14 cellular contexts compared by ENCODE assay signal in the genomic region with DNA sequence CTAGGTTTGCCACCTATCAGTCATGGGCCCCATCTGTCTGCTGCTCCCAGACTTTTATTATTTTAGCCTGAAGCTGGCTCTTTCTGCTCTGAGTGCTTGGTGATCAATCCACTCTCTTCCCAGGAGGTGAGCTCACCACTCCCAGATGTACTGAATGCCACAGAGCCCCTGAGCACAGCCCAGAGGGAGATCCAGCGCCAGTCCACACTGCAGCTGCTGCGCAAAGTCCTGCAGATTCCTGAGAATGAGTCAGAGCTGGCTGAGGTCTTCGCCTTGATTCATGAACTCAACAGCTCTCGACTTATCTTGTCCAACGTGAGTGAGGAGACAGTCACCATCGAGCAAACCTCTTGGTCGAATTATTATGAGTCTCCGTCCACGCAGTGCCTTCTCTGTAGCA. TPM values are rescaled to one million over a fixed set of nuclear protein-coding genes. Genes with fewer than 3 reads are reported as not detected.
DNase-seq lines count a peak whose midpoint lies in the region; ATAC-seq, FAIRE-seq and TF ChIP-seq lines count a peak whose summit lies in the region.
"Had no signal": no experiment of that assay in that cellular context is flagged by ENCODE, and none has a peak within 500 bp of the region (broad histone marks: within the 10 kb centered on the region; RNA-seq: fewer than 3 reads in every experiment).

No MANE protein-coding gene starts in this region.

- DNase-seq in A549 (ENCODE audit: low read depth in 1 of 2, low spot score in 1 of 2) = peak; percentile 58 to 73
- peak; percentile 95 for DNase-seq in HTR-8/SVneo (ENCODE audit: insufficient read length, low spot score)
- peak; percentile 91 to 98 for DNase-seq in cardiac fibroblast (ENCODE audit: low read depth in 2 of 2)
- DNase-seq in mesenchymal stem cell = peak; percentile 98
- DNase-seq in KBM-7 = no peak
- no peak for DNase-seq in COLO829 (ENCODE audit: low spot score)
- DNase-seq in GM13976 (ENCODE audit: low spot score) = no peak
- DNase-seq in T-helper 9 cell = no peak
- DNase-seq: effector memory CD4-positive, alpha-beta T cell; NCI-H1048; right lobe of liver had no signal

- no peaks in the 10 kb centered on the region for H3K9me3 ChIP-seq in A549
- no peaks in the 10 kb centered on the region for H3K9me3 ChIP-seq in mesenchymal stem cell (ENCODE audit: control insufficient read depth, low read length)
- H3K9me3 ChIP-seq: BLaER1, right lobe of liver had no signal

- H2BK120ac ChIP-seq in mesenchymal stem cell (ENCODE audit: low read depth, low read length) = no peak overlapping the region

- in situ Hi-C loops in KBM-7 (cut with MboI; ENCODE audit: low pct_unique_long_range_greater_than_20kb, low sequenced_read_pairs) (no loop called here), GM13976 (cut with MboI; ENCODE audit: low sequenced_read_pairs, unreplicated experiment) (no loop called here)

- H3K23ac ChIP-seq in mesenchymal stem cell (ENCODE audit: low read length in 2 of 2) = no peak overlapping the region

- peaks cover 33 to 88% of the 10 kb centered on the region in 2 experiments for H3K36me3 ChIP-seq in mesenchymal stem cell (ENCODE audit: control insufficient read depth in 1 of 2, insufficient read depth in 2 of 2, low read depth in 1 of 2, low read length in 2 of 2)

- FAIRE-seq in A549 (lab: Jason Lieb, UNC) = no peak
- FAIRE-seq in HTR-8/SVneo (lab: Jason Lieb, UNC) = peak; percentile 90
- FAIRE-seq: GM12878 had no signal

- H3K18ac ChIP-seq in mesenchymal stem cell (ENCODE audit: low read depth in 1 of 2, low read length in 2 of 2) = peak overlapping the region in 1 of 2 experiments; percentile 40

- H3K4ac ChIP-seq in mesenchymal stem cell (ENCODE audit: low read depth in 1 of 2, low read length in 2 of 2) = no peak overlapping the region

- TF ChIP-seq EP300 in A549 (IDR thresholded peaks at IDR 0.05) = no peak

- peak; percentile 98 to 99 for ATAC-seq in A549
- ATAC-seq: GM12878, right lobe of liver had no signal

- CTCF ChIA-PET in A549 (lab: Yijun Ruan, JAX) = interaction anchor here (0.9 to 2.1 kb wide), 12 partner anchors 9 to 202 kb away, joined by 3 to 8 read pairs (median 4); no protein-coding TSS in a partner anchor

- no peaks in the 10 kb centered on the region for H3K27me3 ChIP-seq in mesenchymal stem cell (ENCODE audit: control insufficient read depth in 1 of 2, insufficient read depth in 1 of 2, low read length in 2 of 2)
- H3K27me3 ChIP-seq: BLaER1, right lobe of liver had no signal

- TF ChIP-seq RAD21 in A549 (conservative IDR thresholded peaks at IDR 0.05 in 1 of 2, IDR thresholded peaks at IDR 0.05 in 1 of 2) = no peak

- WGBS in A549 (ENCODE audit: missing lambda C conversion rate) = 23% methylated on average over 9 of the region's 9 CpGs
- 2% methylated on average over 9 of the region's 9 CpGs for WGBS in mesenchymal stem cell

- no peak for TF ChIP-seq CTCF in A549 (IDR thresholded peaks at IDR 0.05)
- peak; percentile 4 for TF ChIP-seq CTCF in cardiac fibroblast (IDR thresholded peaks at IDR 0.05; ENCODE audit: low read depth, low read length)
- TF ChIP-seq CTCF in GM13976 (IDR thresholded peaks at IDR 0.05; ENCODE audit: borderline replicate concordance, control extremely low read depth, extremely low read depth, insufficient read depth, missing control alignments) = no peak

- H3K4me3 ChIP-seq in A549 = no peak overlapping the region
- H3K4me3 ChIP-seq in cardiac fibroblast (replicated peaks in 1 of 2; ENCODE audit: low read depth in 2 of 2, low read length in 2 of 2) = no peak overlapping the region
- H3K4me3 ChIP-seq in mesenchymal stem cell (ENCODE audit: insufficient read depth in 1 of 2, low read depth in 1 of 2, low read length in 2 of 2) = peak overlapping the region in 1 of 2 experiments; percentile 33
- H3K4me3 ChIP-seq: BLaER1, GM12878, right lobe of liver had no signal

- H2BK5ac ChIP-seq in mesenchymal stem cell (ENCODE audit: low read depth, low read length, poor library complexity, severe bottlenecking) = no peak overlapping the region

- H3K27ac ChIP-seq in A549 (peak overlapping the region in 1 of 2 experiments; percentile 59; a peak in 2 of 6 replicates), mesenchymal stem cell (ENCODE audit: low read length, poor library complexity, severe bottlenecking) (peak overlapping the region; percentile 89)
- H3K27ac ChIP-seq: BLaER1, right lobe of liver, VCaP had no signal

- no peak for TF ChIP-seq POLR2A in A549 (IDR thresholded peaks at IDR 0.05; ENCODE audit: low read length)

- H3K4me1 ChIP-seq in A549 = peaks cover 19% of the 10 kb centered on the region
- peaks cover 5% of the 10 kb centered on the region for H3K4me1 ChIP-seq in mesenchymal stem cell (ENCODE audit: control insufficient read depth, insufficient read depth, low read depth, low read length)
- H3K4me1 ChIP-seq: right lobe of liver had no signal

- no peak overlapping the region for H4K8ac ChIP-seq in mesenchymal stem cell (ENCODE audit: low read length)

- POLR2A ChIA-PET in A549 (lab: Yijun Ruan, JAX) = interaction anchor here (0.7 to 2.1 kb wide), 3 partner anchors 24 to 36 kb away, joined by 3 to 8 read pairs (median 4); a partner anchor contains a TSS

- peaks cover 19% of the 10 kb centered on the region for H3K79me1 ChIP-seq in mesenchymal stem cell (replicated peaks; ENCODE audit: low read length, poor library complexity, severe bottlenecking)

- no peak overlapping the region for H2AFZ ChIP-seq in mesenchymal stem cell (ENCODE audit: low read depth, low read length)

- H2AK5ac ChIP-seq in mesenchymal stem cell (ENCODE audit: low read length, severe bottlenecking) = no peak overlapping the region

- H3K14ac ChIP-seq in mesenchymal stem cell (ENCODE audit: low read length in 2 of 2) = no peak overlapping the region

- H3K4me2 ChIP-seq in A549 = peak overlapping the region; percentile 29; the same call in 2 of the 3 replicates
- H3K4me2 ChIP-seq in mesenchymal stem cell (ENCODE audit: low read length, poor library complexity, severe bottlenecking) = no peak overlapping the region
- H3K4me2 ChIP-seq: BLaER1 had no signal

- peak overlapping the region; percentile 71 for H3K9ac ChIP-seq in mesenchymal stem cell (ENCODE audit: low read length)
- H3K9ac ChIP-seq: BLaER1 had no signal

- H4K91ac ChIP-seq in mesenchymal stem cell (ENCODE audit: low read length) = no peak overlapping the region

- no peak overlapping the region for H2BK12ac ChIP-seq in mesenchymal stem cell (ENCODE audit: low read length in 2 of 2)

- H2BK15ac ChIP-seq in mesenchymal stem cell (ENCODE audit: low read depth, poor library complexity, severe bottlenecking) = no peak overlapping the region

TF ChIP-seq in A549, 52 proteins besides CTCF, POLR2A, EP300 and RAD21:
- TF ChIP-seq KDM1A (IDR thresholded peaks at IDR 0.05; ENCODE audit: low read depth) (no peak), FOSL2 (IDR thresholded peaks at IDR 0.05) (0 out of 2 replicates have a peak, but pooled peaks have one; percentile 30), FOSL2 (CRISPR knock-in tag; IDR thresholded peaks at IDR 0.05) (peak; percentile 66)
- TF ChIP-seq, protein P1, sequence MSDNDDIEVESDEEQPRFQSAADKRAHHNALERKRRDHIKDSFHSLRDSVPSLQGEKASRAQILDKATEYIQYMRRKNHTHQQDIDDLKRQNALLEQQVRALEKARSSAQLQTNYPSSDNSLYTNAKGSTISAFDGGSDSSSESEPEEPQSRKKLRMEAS (IDR thresholded peaks at IDR 0.05) = 0 out of 2 replicates have a peak, but pooled peaks have one; percentile 33
TF ChIP-seq in A549: peak in this region for 2.

RNA-seq across cellular contexts. Expression of a gene that starts 36.0 kb away (rescaled TPM):
- 34.1 and 37.2 TPM in 2 replicates for polyA plus RNA-seq in A549 (2011; rRNA removed)
- polyA plus RNA-seq in A549 (2012; cell fraction: cytosol; rRNA removed) = 21.0 and 25.8 TPM in 2 replicates
- 58.1 and 65.6 TPM in 2 replicates for polyA plus RNA-seq in A549 (2012; cell fraction: nucleus; rRNA removed)
- polyA plus RNA-seq in A549 (2017; fragmentation: RNase III; extraction: RNeasy Plus Mini Kit Qiagen cat#74134 plus additional on column Dnase treatment) = 19.6 to 20.5 TPM (median 19.9 TPM) in 3 replicates
- polyA minus RNA-seq in A549 (2011; rRNA and poly(A)+ RNA removed) = 54.1 and 55.3 TPM in 2 replicates
- polyA plus RNA-seq in mesenchymal stem cell (2013, experiment 1 of 2) = 21.5 TPM
- polyA plus RNA-seq in mesenchymal stem cell (2013, experiment 2 of 2) = 20.1 TPM

RNA-seq across cellular contexts. Expression of a gene that starts 36.1 kb away (rescaled TPM):
- 7.3 and 8.4 TPM in 2 replicates for polyA plus RNA-seq in A549 (2011; rRNA removed)
- 3.7 and 4.2 TPM in 2 replicates for polyA plus RNA-seq in A549 (2012; cell fraction: cytosol; rRNA removed)
- polyA plus RNA-seq in A549 (2012; cell fraction: nucleus; rRNA removed) = 2.9 and 4.2 TPM in 2 replicates
- 4.2 to 4.4 TPM (median 4.3 TPM) in 3 replicates for polyA plus RNA-seq in A549 (2017; fragmentation: RNase III; extraction: RNeasy Plus Mini Kit Qiagen cat#74134 plus additional on column Dnase treatment)
- polyA minus RNA-seq in A549 (2011; rRNA and poly(A)+ RNA removed) = 12.1 and 17.4 TPM in 2 replicates
- polyA plus RNA-seq in mesenchymal stem cell (2013, experiment 1 of 2) = 6.8 TPM
- 7.4 TPM for polyA plus RNA-seq in mesenchymal stem cell (2013, experiment 2 of 2)

RNA-seq across cellular contexts. Expression of a gene that starts 49.8 kb away (rescaled TPM):
- polyA plus RNA-seq in A549 (2011; rRNA removed) (0.06 and 0.12 TPM in 2 replicates), A549 (2017; fragmentation: RNase III; extraction: RNeasy Plus Mini Kit Qiagen cat#74134 plus additional on column Dnase treatment) (not detected in 3 replicates)
- polyA plus RNA-seq in A549 (2012; cell fraction: cytosol; rRNA removed) = 0.04 and 0.10 TPM in 2 replicates
- polyA plus RNA-seq in A549 (2012; cell fraction: nucleus; rRNA removed) = 0.02 and 0.15 TPM in 2 replicates
- polyA minus RNA-seq in A549 (2011; rRNA and poly(A)+ RNA removed) = not detected in 2 replicates
- 0.06 TPM for polyA plus RNA-seq in mesenchymal stem cell (2013, experiment 1 of 2)
- 0.12 TPM for polyA plus RNA-seq in mesenchymal stem cell (2013, experiment 2 of 2)

Comparison
In these comparisons a context has a peak if more than half of its experiments do, and no peak if none do; other contexts are left out.
1. DNase-seq: peak in A549 (2 of 2), HTR-8/SVneo (single experiment), cardiac fibroblast (2 of 2) and mesenchymal stem cell (single experiment); none in KBM-7 (single experiment), COLO829 (single experiment), GM13976 (single experiment) and T-helper 9 cell (single experiment).